In genomic region chr1:36913523-36914060, GRCh38 we compare ENCODE assay signal across 21 cellular contexts.
DNase-seq lines count a peak whose midpoint lies in the region; ATAC-seq and TF ChIP-seq lines count a peak whose summit lies in the region.
"Had no signal": no experiment of that assay in that cellular context is flagged by ENCODE, and none has a peak within 500 bp of the region (broad histone marks: within the 10 kb centered on the region; RNA-seq: fewer than 3 reads in every experiment).

No MANE protein-coding gene starts in this region.

- no peak overlapping the region for H3K4me2 ChIP-seq in mesendoderm (ENCODE audit: low read length)

- no peak overlapping the region for H2BK5ac ChIP-seq in mesendoderm (ENCODE audit: low read length)

- H3K27ac Mint-ChIP-seq in mesothelial cell of epicardium = no peak overlapping the region
- no peak overlapping the region for H3K27ac Mint-ChIP-seq in activated T-helper 2 cell treated with anti-CD3 and anti-CD28 coated beads, Interferon-gamma antibody, Interleukin-2, Interleukin-4, amounts not matched to agents 10 μg/mL and 5 μg/mL and 100 μg/mL, durations not matched to agents 14 hours and 24 hours and 36 hours
- H3K27ac Mint-ChIP-seq: CD8-positive, alpha-beta T cell had no signal

- H4K5ac ChIP-seq in mesendoderm (ENCODE audit: low read length) = no peak overlapping the region

- H3K4ac ChIP-seq in mesendoderm (ENCODE audit: low read depth, low read length) = no peak overlapping the region

- H3K79me2 ChIP-seq in mesendoderm (ENCODE audit: control insufficient read depth, insufficient read depth, low read length) = no peaks in the 10 kb centered on the region

- POLR2A ChIA-PET in GM10248 (lab: Yijun Ruan, JAX) = no interaction called here

- DNase-seq in GM10248 (ENCODE audit: extremely low spot score) (peak; percentile 2), NCI-H1436 (lab: John Stamatoyannopoulos, UW) (peak; percentile 80), NCI-H774 (lab: John Stamatoyannopoulos, UW) (peak; percentile 8), mesendoderm (peak; percentile 40), MV-4-11 (lab: John Stamatoyannopoulos, UW) (no peak), mesothelial cell of epicardium (ENCODE audit: low spot score in 2 of 2, unreplicated experiment in 2 of 2) (no peak), Right ventricle myocardium superior (no peak)
- DNase-seq in activated T-helper 2 cell treated with anti-CD3 and anti-CD28 coated beads, Interferon-gamma antibody, Interleukin-2, Interleukin-4, amounts not matched to agents 10 μg/mL and 5 μg/mL and 100 μg/mL, durations not matched to agents 14 hours and 24 hours and 36 hours (ENCODE audit: low spot score) = no peak
- DNase-seq: activated CD4-positive, alpha-beta T cell treated with anti-CD3 and anti-CD28 coated beads for 1 hour; activated CD8-positive, alpha-beta memory T cell treated with anti-CD3 and anti-CD28 coated beads, Interleukin-2, amount 50 U/mL, for 48 hours; activated naive CD4-positive, alpha-beta T cell; anterior cingulate cortex; effector CD4-positive, alpha-beta T cell; esophagus squamous epithelium; left ventricle myocardium inferior; NCI-H526 treated with DMSO at 0.1 percent for 48 hours; right lobe of liver; stomach; T1000 had no signal

- H3K36me3 ChIP-seq in mesendoderm (ENCODE audit: control insufficient read depth, insufficient read depth, low read length) = no peaks in the 10 kb centered on the region
- H3K36me3 ChIP-seq: esophagus squamous epithelium, left ventricle myocardium inferior, right lobe of liver, stomach had no signal

- no peaks in the 10 kb centered on the region for H3K4me1 ChIP-seq in mesendoderm (ENCODE audit: control insufficient read depth, low read depth, low read length)
- H3K4me1 ChIP-seq: esophagus squamous epithelium, left ventricle myocardium inferior, right lobe of liver, stomach had no signal

- intact Hi-C loops in activated T-helper 2 cell treated with anti-CD3 and anti-CD28 coated beads, Interferon-gamma antibody, Interleukin-2, Interleukin-4, amounts not matched to agents 10 μg/mL and 5 μg/mL and 100 μg/mL, durations not matched to agents 14 hours and 24 hours and 36 hours (cut with micrococcal nuclease) = no loop called here
- intact Hi-C loops in Right ventricle myocardium superior (cut with DNase I) = no loop called here

- ATAC-seq in Right ventricle myocardium superior (ENCODE audit: poor library complexity) = no peak
- ATAC-seq: CD8-positive, alpha-beta T cell; SK-N-SH treated with all-trans-retinoic acid at 6 μM for 48 hours had no signal

- peaks cover 20% of the 10 kb centered on the region for H3K27me3 Mint-ChIP-seq in mesothelial cell of epicardium (ENCODE audit: low read depth)
- H3K27me3 Mint-ChIP-seq in activated T-helper 2 cell treated with anti-CD3 and anti-CD28 coated beads, Interferon-gamma antibody, Interleukin-2, Interleukin-4, amounts not matched to agents 10 μg/mL and 5 μg/mL and 100 μg/mL, durations not matched to agents 14 hours and 24 hours and 36 hours (ENCODE audit: low read depth) = no peaks in the 10 kb centered on the region

- H3K27me3 ChIP-seq in mesendoderm (ENCODE audit: insufficient read depth, low read length, poor library complexity) = no peaks in the 10 kb centered on the region
- H3K27me3 ChIP-seq: right lobe of liver had no signal

- H4K8ac ChIP-seq in mesendoderm (ENCODE audit: low read depth, low read length) = no peak overlapping the region

- TF ChIP-seq CTCF in GM10248 (IDR thresholded peaks at IDR 0.05; ENCODE audit: control extremely low read depth, extremely low read depth, low read depth, missing control alignments) (no peak), mesothelial cell of epicardium (IDR thresholded peaks at IDR 0.05; ENCODE audit: unreplicated experiment) (no peak)

- H3K79me1 ChIP-seq in mesendoderm (ENCODE audit: low read length) = no peaks in the 10 kb centered on the region

- no peak overlapping the region for H3K4me3 ChIP-seq in mesendoderm (ENCODE audit: low read length)
- H3K4me3 ChIP-seq: esophagus squamous epithelium, left ventricle myocardium inferior, right lobe of liver, stomach had no signal

- H3K9me3 Mint-ChIP-seq in mesothelial cell of epicardium = peaks cover 4% of the 10 kb centered on the region
- H3K9me3 Mint-ChIP-seq in activated T-helper 2 cell treated with anti-CD3 and anti-CD28 coated beads, Interferon-gamma antibody, Interleukin-2, Interleukin-4, amounts not matched to agents 10 μg/mL and 5 μg/mL and 100 μg/mL, durations not matched to agents 14 hours and 24 hours and 36 hours = no peaks in the 10 kb centered on the region

- no peak overlapping the region for H3K56ac ChIP-seq in mesendoderm (ENCODE audit: low read length)

- H3K4me3 Mint-ChIP-seq in mesothelial cell of epicardium = no peak overlapping the region
- H3K4me3 Mint-ChIP-seq in activated T-helper 2 cell treated with anti-CD3 and anti-CD28 coated beads, Interferon-gamma antibody, Interleukin-2, Interleukin-4, amounts not matched to agents 10 μg/mL and 5 μg/mL and 100 μg/mL, durations not matched to agents 14 hours and 24 hours and 36 hours (ENCODE audit: low read depth) = no peak overlapping the region
- H3K4me3 Mint-ChIP-seq: CD8-positive, alpha-beta T cell had no signal

- CTCF ChIA-PET in GM10248 (lab: Yijun Ruan, JAX) = interaction anchor here (0.8 to 1.0 kb wide), 2 partner anchors 10 to 14 kb away, joined by 3 to 4 read pairs; no protein-coding TSS in a partner anchor

- no peak overlapping the region for H3K18ac ChIP-seq in mesendoderm (ENCODE audit: low read length)

- WGBS in mesendoderm (ENCODE audit: extremely low coverage, insufficient coverage, low lambda C conversion rate) = no CpG with 5 or more reads among the region's 4 CpGs

- no peak overlapping the region for H3K23ac ChIP-seq in mesendoderm (ENCODE audit: low read length)

- H3K36me3 Mint-ChIP-seq in mesothelial cell of epicardium = no peaks in the 10 kb centered on the region
- H3K36me3 Mint-ChIP-seq in activated T-helper 2 cell treated with anti-CD3 and anti-CD28 coated beads, Interferon-gamma antibody, Interleukin-2, Interleukin-4, amounts not matched to agents 10 μg/mL and 5 μg/mL and 100 μg/mL, durations not matched to agents 14 hours and 24 hours and 36 hours (ENCODE audit: low read depth) = no peaks in the 10 kb centered on the region
- H3K36me3 Mint-ChIP-seq: CD8-positive, alpha-beta T cell had no signal

- no peak overlapping the region for H2BK15ac ChIP-seq in mesendoderm (replicated peaks; ENCODE audit: low read depth)

- no peak overlapping the region for H3K27ac ChIP-seq in mesendoderm (ENCODE audit: low read depth, low read length)
- H3K27ac ChIP-seq: esophagus squamous epithelium, left ventricle myocardium inferior, right lobe of liver, stomach had no signal

- no peak overlapping the region for H3K9ac ChIP-seq in mesendoderm (ENCODE audit: low read length)

- no peaks in the 10 kb centered on the region for H3K4me1 Mint-ChIP-seq in mesothelial cell of epicardium
- no peaks in the 10 kb centered on the region for H3K4me1 Mint-ChIP-seq in activated T-helper 2 cell treated with anti-CD3 and anti-CD28 coated beads, Interferon-gamma antibody, Interleukin-2, Interleukin-4, amounts not matched to agents 10 μg/mL and 5 μg/mL and 100 μg/mL, durations not matched to agents 14 hours and 24 hours and 36 hours (ENCODE audit: low read depth)

- H2BK120ac ChIP-seq in mesendoderm (ENCODE audit: low read depth, low read length) = no peak overlapping the region

- H2AK5ac ChIP-seq in mesendoderm (ENCODE audit: low read length) = no peak overlapping the region

Comparison
In these comparisons a context has a peak if more than half of its experiments do, and no peak if none do; other contexts are left out.
1. DNase-seq: peak in GM10248 (single experiment), NCI-H1436 (single experiment), NCI-H774 (single experiment) and mesendoderm (single experiment); none in MV-4-11 (single experiment), mesothelial cell of epicardium (0 of 2), activated T-helper 2 cell treated with anti-CD3 and anti-CD28 coated beads, Interferon-gamma antibody, Interleukin-2, Interleukin-4, amounts not matched to agents 10 μg/mL and 5 μg/mL and 100 μg/mL, durations not matched to agents 14 hours and 24 hours and 36 hours (single experiment) and Right ventricle myocardium superior (single experiment).